In genomic region chr2:33186937-33187336, GRCh38 we compare ENCODE assay signal across 17 cellular contexts.
DNase-seq lines count a peak whose midpoint lies in the region; ATAC-seq and TF ChIP-seq lines count a peak whose summit lies in the region.
"Had no signal": no experiment of that assay in that cellular context is flagged by ENCODE, and none has a peak within 500 bp of the region (broad histone marks: within the 10 kb centered on the region; RNA-seq: fewer than 3 reads in every experiment).

No MANE protein-coding gene starts in this region.

- in situ Hi-C loops in IMR-90 (cut with MboI; ENCODE audit: low sequenced_read_pairs), result no loop called here

- CTCF ChIA-PET in IMR-90 (lab: Yijun Ruan, JAX), result interaction anchor here (0.9 kb wide), 1 partner anchor 28 kb away, joined by 3 read pairs; no protein-coding TSS in a partner anchor

- H3K56ac ChIP-seq in IMR-90 (ENCODE audit: extremely low read depth, insufficient read depth, low read length), result no peak overlapping the region

- H3K4me1 ChIP-seq in IMR-90 (ENCODE audit: control insufficient read depth, insufficient read depth, low read length), result peaks cover 6% of the 10 kb centered on the region
- H3K4me1 ChIP-seq in trophoblast cell (ENCODE audit: control insufficient read depth in 1 of 2, insufficient read depth in 2 of 2, low read length in 2 of 2), result no peaks in the 10 kb centered on the region
- H3K4me1 ChIP-seq in neuronal stem cell (ENCODE audit: control insufficient read depth in 2 of 2, insufficient read depth in 1 of 2, low read depth in 1 of 2, low read length in 2 of 2), result no peaks in the 10 kb centered on the region

- POLR2A ChIA-PET in IMR-90 (lab: Charles Lee; ENCODE audit: unreplicated experiment), result no interaction called here

- H2BK5ac ChIP-seq in IMR-90 (ENCODE audit: low read depth, low read length, poor library complexity, severe bottlenecking) (no peak overlapping the region), trophoblast cell (ENCODE audit: low read depth, low read length, poor library complexity) (no peak overlapping the region), neuronal stem cell (ENCODE audit: low read length) (no peak overlapping the region)

- H3K27ac ChIP-seq in IMR-90 (ENCODE audit: insufficient read depth, low read length) (peak overlapping the region; percentile 1; the same call in 1 of the 2 replicates), VCaP (peak overlapping the region; percentile 92), trophoblast cell (ENCODE audit: low read depth, low read length) (no peak overlapping the region), neuronal stem cell (replicated peaks; ENCODE audit: low read length) (no peak overlapping the region)
- H3K27ac ChIP-seq: C4-2B had no signal

- peak overlapping the region; percentile 63; the same call in 1 of the 2 replicates for H4K5ac ChIP-seq in IMR-90 (ENCODE audit: low read depth, low read length)

- H3K9me3 ChIP-seq in IMR-90 (ENCODE audit: control insufficient read depth, insufficient read depth, low read length) (no peaks in the 10 kb centered on the region), trophoblast cell (ENCODE audit: insufficient read depth, low read depth, low read length) (no peaks in the 10 kb centered on the region), neuronal stem cell (replicated peaks in 1 of 2; ENCODE audit: control insufficient read depth in 2 of 2, insufficient read depth in 1 of 2, low read depth in 1 of 2, low read length in 2 of 2) (no peaks in the 10 kb centered on the region)

- H2BK20ac ChIP-seq in IMR-90 (ENCODE audit: low read depth, low read length), result no peak overlapping the region

- H3K4ac ChIP-seq in IMR-90 (ENCODE audit: low read depth, low read length) (no peak overlapping the region; the same call in 1 of the 2 replicates), trophoblast cell (ENCODE audit: low read depth, low read length) (no peak overlapping the region), neuronal stem cell (ENCODE audit: low read length) (no peak overlapping the region)

- H2BK15ac ChIP-seq in IMR-90 (ENCODE audit: low read depth, low read length) (no peak overlapping the region), neuronal stem cell (ENCODE audit: low read length) (no peak overlapping the region)

- H3K79me2 ChIP-seq in trophoblast cell (ENCODE audit: control insufficient read depth, insufficient read depth, low read length, poor library complexity), result no peaks in the 10 kb centered on the region

- H3K27me3 ChIP-seq in IMR-90 (ENCODE audit: control insufficient read depth, insufficient read depth, low read length) (no peaks in the 10 kb centered on the region), trophoblast cell (ENCODE audit: insufficient read depth, low read length) (no peaks in the 10 kb centered on the region), neuronal stem cell (ENCODE audit: control insufficient read depth in 3 of 3, insufficient read depth in 3 of 3, low read depth in 1 of 3, low read length in 3 of 3) (no peaks in the 10 kb centered on the region)

- H4K8ac ChIP-seq in IMR-90 (ENCODE audit: low read depth in 2 of 2, low read length in 2 of 2), result no peak overlapping the region
- no peak overlapping the region for H4K8ac ChIP-seq in trophoblast cell (ENCODE audit: low read depth, low read length)
- no peak overlapping the region for H4K8ac ChIP-seq in neuronal stem cell (ENCODE audit: low read depth, low read length)

- DNase-seq in HFFc6 (no peak), IMR-90 (no peak), trophoblast cell (peak; percentile 88 to 93), neuronal stem cell (ENCODE audit: low spot score) (no peak), GM19240 (ENCODE audit: insufficient read length, low spot score) (no peak), CD14-positive monocyte (ENCODE audit: low spot score) (no peak)
- DNase-seq: ACHN; AML-193; CD4-positive, alpha-beta memory T cell; DMS79 treated with DMSO at 0.1 percent for 48 hours; GF-D8; GOT3; H7 had no signal

- H4K20me1 ChIP-seq in IMR-90 (ENCODE audit: insufficient read depth, low read length), result peaks cover 7% of the 10 kb centered on the region; the same call in 1 of the 2 replicates

- H2AFZ ChIP-seq in IMR-90 (replicated peaks; ENCODE audit: low read length, poor library complexity) (no peak overlapping the region), trophoblast cell (ENCODE audit: insufficient read depth, low read length, poor library complexity) (no peak overlapping the region), neuronal stem cell (ENCODE audit: low read length) (no peak overlapping the region)

- TF ChIP-seq CTCF in HFFc6 (IDR thresholded peaks at IDR 0.05), result no peak
- TF ChIP-seq CTCF in IMR-90 (conservative IDR thresholded peaks at IDR 0.05; ENCODE audit: low read depth, low read length), result no peak
- TF ChIP-seq CTCF in VCaP (conservative IDR thresholded peaks at IDR 0.05), result no peak
- TF ChIP-seq CTCF in CD14-positive monocyte (IDR thresholded peaks at IDR 0.05), result no peak

- no peak overlapping the region for H2BK12ac ChIP-seq in trophoblast cell (ENCODE audit: low read length)
- H2BK12ac ChIP-seq in neuronal stem cell (ENCODE audit: low read length), result no peak overlapping the region

- H3K27me3 Mint-ChIP-seq in HFFc6 (ENCODE audit: insufficient read depth) (no peaks in the 10 kb centered on the region), CD14-positive monocyte (ENCODE audit: low read depth in 3 of 3) (peaks cover 0 to 2% (median 1%) of the 10 kb centered on the region in 3 donors)

- H3K9me1 ChIP-seq in IMR-90 (ENCODE audit: insufficient read depth, low read length), result peaks cover 13% of the 10 kb centered on the region

- TF ChIP-seq POLR2A in IMR-90 (IDR thresholded peaks at IDR 0.05; ENCODE audit: low read depth, low read length), result no peak

- intact Hi-C loops in IMR-90 (cut with micrococcal nuclease), result no loop called here
- intact Hi-C loops in CD14-positive monocyte (cut with micrococcal nuclease), result no loop called here

- WGBS in IMR-90 (ENCODE audit: extremely low coverage in 2 of 2, insufficient read length in 1 of 2), 2 experiments, result no CpG with 5 or more reads among the region's 6 CpGs
- no CpG with 5 or more reads among the region's 6 CpGs for WGBS in trophoblast cell (ENCODE audit: extremely low coverage, insufficient coverage, insufficient read length)
- WGBS in neuronal stem cell (ENCODE audit: extremely low coverage in 2 of 2, insufficient read length in 2 of 2, insufficient replicate concordance in 1 of 2), 2 donors, result no CpG with 5 or more reads among the region's 6 CpGs

- H3K23ac ChIP-seq in IMR-90 (ENCODE audit: low read depth, low read length) (no peak overlapping the region), trophoblast cell (ENCODE audit: low read length) (no peak overlapping the region), neuronal stem cell (ENCODE audit: low read depth, low read length, poor library complexity) (no peak overlapping the region)

- H3K4me3 Mint-ChIP-seq in HFFc6 (no peak overlapping the region), CD14-positive monocyte (no peak overlapping the region)
- H3K4me3 Mint-ChIP-seq: CD4-positive, alpha-beta memory T cell had no signal

- dilution Hi-C loops in IMR-90 (cut with HindIII; ENCODE audit: low sequenced_read_pairs, unreplicated experiment), result no loop called here

- H3K9me3 Mint-ChIP-seq in HFFc6 (no peaks in the 10 kb centered on the region), CD14-positive monocyte (peaks cover 0 to 3% (median 0%) of the 10 kb centered on the region in 7 donors)
- H3K9me3 Mint-ChIP-seq: CD4-positive, alpha-beta memory T cell had no signal

- H3K18ac ChIP-seq in IMR-90 (ENCODE audit: low read depth, low read length) (no peak overlapping the region), trophoblast cell (ENCODE audit: low read length) (no peak overlapping the region), neuronal stem cell (ENCODE audit: low read length) (no peak overlapping the region)

- H3K9ac ChIP-seq in IMR-90 (ENCODE audit: low read depth, low read length) (no peak overlapping the region), trophoblast cell (ENCODE audit: low read length) (no peak overlapping the region), neuronal stem cell (ENCODE audit: low read depth, low read length, poor library complexity) (no peak overlapping the region)

- H2BK120ac ChIP-seq in IMR-90 (ENCODE audit: low read depth, low read length), result no peak overlapping the region
- H2BK120ac ChIP-seq in trophoblast cell (ENCODE audit: insufficient read depth, low read length, poor library complexity), result no peak overlapping the region
- H2BK120ac ChIP-seq in neuronal stem cell (ENCODE audit: low read depth, low read length), result no peak overlapping the region

- H3K36me3 Mint-ChIP-seq in HFFc6 (ENCODE audit: low read depth) (peaks cover 38% of the 10 kb centered on the region), CD14-positive monocyte (no peaks in the 10 kb centered on the region)
- H3K36me3 Mint-ChIP-seq: CD4-positive, alpha-beta memory T cell had no signal

- H4K12ac ChIP-seq in trophoblast cell (ENCODE audit: low read depth, low read length), result no peak overlapping the region

- H2AK9ac ChIP-seq in IMR-90 (replicated peaks; ENCODE audit: low read depth, low read length, poor library complexity), result no peak overlapping the region

- H3K4me3 ChIP-seq in IMR-90 (ENCODE audit: insufficient read depth, low read depth, low read length) (no peak overlapping the region), trophoblast cell (ENCODE audit: low read depth, low read length) (no peak overlapping the region), neuronal stem cell (ENCODE audit: low read length in 2 of 2) (no peak overlapping the region)

- no peak overlapping the region for H3K4me2 ChIP-seq in IMR-90 (ENCODE audit: low read depth, low read length)
- H3K4me2 ChIP-seq in trophoblast cell (ENCODE audit: low read length), result no peak overlapping the region
- H3K4me2 ChIP-seq in neuronal stem cell (ENCODE audit: insufficient read depth, low read length, poor library complexity, severe bottlenecking), result no peak overlapping the region

- H3K4me1 Mint-ChIP-seq in HFFc6 (ENCODE audit: low read depth), result peaks cover 13% of the 10 kb centered on the region
- no peaks in the 10 kb centered on the region for H3K4me1 Mint-ChIP-seq in CD14-positive monocyte
- H3K4me1 Mint-ChIP-seq: CD4-positive, alpha-beta memory T cell had no signal

- no peak for TF ChIP-seq RAD21 in IMR-90 (IDR thresholded peaks at IDR 0.05; ENCODE audit: low read length)

- H3K36me3 ChIP-seq in IMR-90 (ENCODE audit: control insufficient read depth, insufficient read depth, low read length), result peaks cover 44% of the 10 kb centered on the region
- H3K36me3 ChIP-seq in trophoblast cell (ENCODE audit: control insufficient read depth in 1 of 2, insufficient read depth in 2 of 2, low read length in 2 of 2), result peaks cover 0 to 2% of the 10 kb centered on the region in 2 experiments
- peaks cover 0 to 3% of the 10 kb centered on the region in 2 donors for H3K36me3 ChIP-seq in neuronal stem cell (replicated peaks in 1 of 2; ENCODE audit: control insufficient read depth in 2 of 2, insufficient read depth in 2 of 2, low read length in 2 of 2)

- H4K91ac ChIP-seq in IMR-90 (ENCODE audit: insufficient read depth, low read depth, low read length), result no peak overlapping the region
- no peak overlapping the region for H4K91ac ChIP-seq in trophoblast cell (ENCODE audit: low read depth, low read length)
- H4K91ac ChIP-seq in neuronal stem cell (ENCODE audit: low read depth, low read length, poor library complexity), result no peak overlapping the region

- no peak overlapping the region for H3K14ac ChIP-seq in IMR-90 (replicated peaks; ENCODE audit: low read depth, low read length)
- H3K14ac ChIP-seq in trophoblast cell (ENCODE audit: low read length), result no peak overlapping the region
- no peak overlapping the region for H3K14ac ChIP-seq in neuronal stem cell (ENCODE audit: low read length)

- H2AK5ac ChIP-seq in IMR-90 (ENCODE audit: low read depth, low read length) (no peak overlapping the region), trophoblast cell (ENCODE audit: low read length) (no peak overlapping the region), neuronal stem cell (ENCODE audit: low read depth, low read length) (no peak overlapping the region)

- no TSS peak for BruUV-seq in IMR-90 (replicated peaks; lab: Mats Ljungman, UMichigan)

- H3K27ac Mint-ChIP-seq in HFFc6 (peak overlapping the region; percentile 7; the same call in 1 of the 2 replicates), CD14-positive monocyte (no peak overlapping the region)
- H3K27ac Mint-ChIP-seq: CD4-positive, alpha-beta memory T cell had no signal

- peaks cover 56 to 74% of the 10 kb centered on the region in 2 experiments for H3K79me1 ChIP-seq in IMR-90 (ENCODE audit: low read depth in 1 of 2, low read length in 2 of 2)
- no peaks in the 10 kb centered on the region for H3K79me1 ChIP-seq in trophoblast cell (ENCODE audit: low read length)
- H3K79me1 ChIP-seq in neuronal stem cell (ENCODE audit: low read depth, low read length), result no peaks in the 10 kb centered on the region

- ATAC-seq in IMR-90 (ENCODE audit: low read depth) (no peak), HG02840 (IDR thresholded peaks at IDR 0.05; ENCODE audit: low FRiP score, unreplicated experiment) (no peak)
- ATAC-seq: HCT116 had no signal

Comparison
In these comparisons a context has a peak if more than half of its experiments do, and no peak if none do; other contexts are left out.
1. DNase-seq: peak in trophoblast cell (2 of 2); none in HFFc6 (single experiment), IMR-90 (single experiment), neuronal stem cell (single experiment), GM19240 (single experiment) and CD14-positive monocyte (single experiment).
2. H3K27ac ChIP-seq: peak in IMR-90 (single experiment) and VCaP (single experiment); none in trophoblast cell (single experiment) and neuronal stem cell (single experiment).